In the genomic region with DNA sequence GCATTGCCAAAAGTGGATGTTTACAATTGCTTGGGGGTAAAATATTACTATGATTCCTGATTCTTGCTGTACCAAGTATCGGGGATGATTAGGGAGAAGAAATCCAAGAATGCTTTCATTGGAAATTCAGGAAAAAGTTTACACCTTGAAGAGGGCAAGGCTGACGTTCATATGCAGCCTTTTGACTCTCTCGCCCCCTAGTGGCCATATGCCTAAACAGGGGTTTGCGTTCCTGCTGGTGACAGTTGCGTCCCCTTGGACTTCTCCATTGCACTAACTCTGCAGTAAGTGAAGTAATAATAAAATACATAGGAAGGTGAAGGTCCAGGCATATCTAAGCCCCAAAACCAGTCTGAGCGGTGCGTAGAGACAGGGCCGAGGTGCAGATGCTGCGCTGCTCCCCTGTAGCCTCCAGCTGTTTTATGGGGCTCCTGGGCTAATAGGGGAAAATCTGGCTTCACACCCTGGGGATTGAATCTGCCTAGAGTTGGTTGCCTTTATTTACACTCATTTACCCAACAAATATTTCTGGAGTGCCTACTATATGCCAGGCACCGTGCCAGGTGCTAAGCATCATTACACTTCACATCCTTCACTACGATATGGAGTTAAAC, we compare ENCODE assay signal across 8 cellular contexts. TPM values are rescaled to one million over a fixed set of nuclear protein-coding genes. Genes with fewer than 3 reads are reported as not detected.
A peak's percentile ranks its signal among the peaks of the same experiment; 100 is the strongest.
DNase-seq lines count a peak whose midpoint lies in the region; ATAC-seq, FAIRE-seq and TF ChIP-seq lines count a peak whose summit lies in the region.

No MANE protein-coding gene starts in this region.

- intact Hi-C loops in endothelial cell of umbilical vein (cut with micrococcal nuclease): loop anchor here (1.0 to 5.0 kb wide), 5 partner anchors 202 to 1038 kb away; no protein-coding TSS in a partner anchor

- no peak overlapping the region for H2AFZ ChIP-seq in endothelial cell of umbilical vein (ENCODE audit: low read depth, low read length)

- TF ChIP-seq CTCF in endothelial cell of umbilical vein (IDR thresholded peaks at IDR 0.05; ENCODE audit: extremely low read depth in 1 of 2, insufficient read depth in 1 of 2, low read depth in 1 of 2, low read length in 2 of 2): peak; percentile 90 to 91

- DNase-seq in AG08395 (ENCODE audit: low spot score): peak; percentile 74
- DNase-seq in GM18507 (ENCODE audit: extremely low spot score, insufficient read length, low read depth): peak; percentile 30
- peak; percentile 51 for DNase-seq in NCI-H460 (ENCODE audit: extremely low read depth, low read depth)
- peak; percentile 14 to 25 for DNase-seq in activated CD8-positive, alpha-beta memory T cell treated with anti-CD3 and anti-CD28 coated beads for 4 hours (ENCODE audit: low read depth in 2 of 2)
- peak; percentile 44 for DNase-seq in endothelial cell of umbilical vein (ENCODE audit: low read depth, low spot score)
- peak; percentile 78 for DNase-seq in mucosa of gallbladder (ENCODE audit: low spot score)
- peak; percentile 39 for DNase-seq in stimulated activated naive B cell treated with anti-CD40 and anti-IgM and Interleukin-4, amounts not matched to agents 10 μg/mL and 1 μg/mL and 100 μg/mL, for 72 hours

- no peaks in the 10 kb centered on the region for H3K4me1 Mint-ChIP-seq in stimulated activated naive B cell treated with anti-CD40 and anti-IgM and Interleukin-4, amounts not matched to agents 10 μg/mL and 1 μg/mL and 100 μg/mL, for 72 hours

- FAIRE-seq in GM18507 (lab: Jason Lieb, UNC) (peak; percentile 77), endothelial cell of umbilical vein (lab: Jason Lieb, UNC) (peak; percentile 88)

- no peak overlapping the region for H3K4me2 ChIP-seq in endothelial cell of umbilical vein (ENCODE audit: insufficient read depth, low read length)

- no peak overlapping the region for H3K9ac ChIP-seq in endothelial cell of umbilical vein (replicated peaks; ENCODE audit: extremely low read depth, insufficient read depth, low read length)

- no peak overlapping the region for H3K27ac Mint-ChIP-seq in stimulated activated naive B cell treated with anti-CD40 and anti-IgM and Interleukin-4, amounts not matched to agents 10 μg/mL and 1 μg/mL and 100 μg/mL, for 72 hours

- H3K4me3 ChIP-seq in endothelial cell of umbilical vein (replicated peaks in 1 of 3; ENCODE audit: insufficient read depth in 1 of 3, low read depth in 1 of 3, low read length in 3 of 3): no peak overlapping the region

- H3K9me3 ChIP-seq in endothelial cell of umbilical vein (replicated peaks; ENCODE audit: control insufficient read depth, insufficient read depth, low read length): no peaks in the 10 kb centered on the region

- no peak overlapping the region for H3K27ac ChIP-seq in endothelial cell of umbilical vein (ENCODE audit: insufficient read depth, low read depth, low read length)

- no peaks in the 10 kb centered on the region for H3K36me3 Mint-ChIP-seq in stimulated activated naive B cell treated with anti-CD40 and anti-IgM and Interleukin-4, amounts not matched to agents 10 μg/mL and 1 μg/mL and 100 μg/mL, for 72 hours

- no peaks in the 10 kb centered on the region for H3K4me1 ChIP-seq in endothelial cell of umbilical vein (ENCODE audit: control insufficient read depth, extremely low read depth, insufficient read depth, low read length)

- H3K79me2 ChIP-seq in endothelial cell of umbilical vein (ENCODE audit: control insufficient read depth, insufficient read depth, low read length): no peaks in the 10 kb centered on the region

- POLR2A ChIA-PET in endothelial cell of umbilical vein (lab: Charles Lee): no interaction called here

- no peaks in the 10 kb centered on the region for H3K36me3 ChIP-seq in endothelial cell of umbilical vein (ENCODE audit: control insufficient read depth in 2 of 2, extremely low read depth in 1 of 2, insufficient read depth in 2 of 2, low read length in 2 of 2)

- TF ChIP-seq POLR2A in endothelial cell of umbilical vein (IDR thresholded peaks at IDR 0.05; ENCODE audit: low read depth, low read length): no peak

- no peaks in the 10 kb centered on the region for H3K9me3 Mint-ChIP-seq in stimulated activated naive B cell treated with anti-CD40 and anti-IgM and Interleukin-4, amounts not matched to agents 10 μg/mL and 1 μg/mL and 100 μg/mL, for 72 hours

- dilution Hi-C loops in endothelial cell of umbilical vein (cut with MboI; ENCODE audit: extremely low pct_ligation_motif_present, low sequenced_read_pairs): no loop called here

- no peak overlapping the region for H3K4me3 Mint-ChIP-seq in stimulated activated naive B cell treated with anti-CD40 and anti-IgM and Interleukin-4, amounts not matched to agents 10 μg/mL and 1 μg/mL and 100 μg/mL, for 72 hours

- CTCF ChIA-PET in endothelial cell of umbilical vein (lab: Charles Lee): interaction anchor here (0.6 to 4.3 kb wide), 6 partner anchors 15 to 1038 kb away, joined by 3 to 37 read pairs (median 4); no protein-coding TSS in a partner anchor

- H3K27me3 ChIP-seq in endothelial cell of umbilical vein (ENCODE audit: control insufficient read depth in 2 of 2, insufficient read depth in 2 of 2, low read length in 2 of 2): no peaks in the 10 kb centered on the region

- no TSS peak for BruUV-seq in endothelial cell of umbilical vein (replicated peaks; lab: Mats Ljungman, UMichigan)

- peak; percentile 84 for ATAC-seq in HG03095 (IDR thresholded peaks at IDR 0.05; ENCODE audit: unreplicated experiment)
- ATAC-seq in stimulated activated naive B cell treated with anti-CD40 and anti-IgM and Interleukin-4, amounts not matched to agents 10 μg/mL and 1 μg/mL and 100 μg/mL, for 72 hours (replicated peaks): peak; percentile 72

- peaks cover 0 to 8% of the 10 kb centered on the region in 2 donors for H3K27me3 Mint-ChIP-seq in stimulated activated naive B cell treated with anti-CD40 and anti-IgM and Interleukin-4, amounts not matched to agents 10 μg/mL and 1 μg/mL and 100 μg/mL, for 72 hours

- no peaks in the 10 kb centered on the region for H3K9me1 ChIP-seq in endothelial cell of umbilical vein (replicated peaks; ENCODE audit: control insufficient read depth, extremely low read depth, insufficient read depth, low read length)

- H4K20me1 ChIP-seq in endothelial cell of umbilical vein (replicated peaks; ENCODE audit: control insufficient read depth, extremely low read depth, insufficient read depth, low read length): no peaks in the 10 kb centered on the region

TF ChIP-seq in endothelial cell of umbilical vein, 7 proteins besides CTCF, POLR2A, EP300 and RAD21:
- TF ChIP-seq MAX (IDR thresholded peaks at IDR 0.05; ENCODE audit: insufficient read depth, insufficient read length): no peak
- TF ChIP-seq GATA2 (IDR thresholded peaks at IDR 0.05; ENCODE audit: insufficient read depth, insufficient read length, low read depth, low read length): no peak

RNA-seq across cellular contexts. Expression of gene KIAA1217, which starts 12.4 kb away (rescaled TPM):
- 3.5 and 4.7 TPM in 2 replicates for total RNA-seq in NCI-H460 (2014; rRNA removed; shearing (Covaris generic))
- polyA plus RNA-seq in NCI-H460 (2014; cell fraction: nucleus; rRNA removed): 2.2 and 6.0 TPM in 2 replicates
- total RNA-seq in endothelial cell of umbilical vein (3.1 and 10.3 TPM in 2 replicates), mucosa of gallbladder (44.0 TPM)
- polyA plus RNA-seq in endothelial cell of umbilical vein: 0.68 and 0.83 TPM in 2 replicates
- polyA plus RNA-seq in endothelial cell of umbilical vein (2011; cell fraction: cytosol; rRNA removed): 0.58 and 0.67 TPM in 2 replicates
- 6.2 and 6.9 TPM in 2 replicates for polyA plus RNA-seq in endothelial cell of umbilical vein (2011; cell fraction: nucleus; rRNA removed)
- 3.6 and 4.5 TPM in 2 replicates for polyA plus RNA-seq in endothelial cell of umbilical vein (2012)
- polyA minus RNA-seq in endothelial cell of umbilical vein: 2.4 and 2.9 TPM in 2 replicates
- 0.61 TPM for polyA minus RNA-seq in endothelial cell of umbilical vein (2011; cell fraction: cytosol; rRNA and poly(A)+ RNA removed)
- 8.2 and 8.6 TPM in 2 replicates for polyA minus RNA-seq in endothelial cell of umbilical vein (2011; cell fraction: nucleus; rRNA and poly(A)+ RNA removed)

Comparison
In these comparisons a context has a peak if more than half of its experiments do, and no peak if none do; other contexts are left out.
1. DNase-seq: peak in every context shown above with its lines; median percentile 78 in mucosa of gallbladder; 74 in AG08395; 51 in NCI-H460; 44 in endothelial cell of umbilical vein; 39 in stimulated activated naive B cell treated with anti-CD40 and anti-IgM and Interleukin-4, amounts not matched to agents 10 μg/mL and 1 μg/mL and 100 μg/mL, for 72 hours; 30 in GM18507; 20 in activated CD8-positive, alpha-beta memory T cell treated with anti-CD3 and anti-CD28 coated beads for 4 hours.